ENCODE assay signal across 8 cellular contexts in genomic region chr2:10305254-10305635, GRCh38. TPM values are rescaled to one million over a fixed set of nuclear protein-coding genes. Genes with fewer than 3 reads are reported as not detected.
DNase-seq lines count a peak whose midpoint lies in the region; ATAC-seq, FAIRE-seq and TF ChIP-seq lines count a peak whose summit lies in the region.

No MANE protein-coding gene starts in this region.

- DNase-seq in HAP-1 (ENCODE audit: low spot score in 2 of 2) (no peak), RCC 7860 (ENCODE audit: low spot score) (peak; percentile 62), dermis blood vessel endothelial cell (peak; percentile 55), gastrocnemius medialis (no peak), GM20000 (ENCODE audit: low spot score) (no peak), A172 (ENCODE audit: low spot score) (no peak)

- H3K27me3 ChIP-seq in HAP-1 (ENCODE audit: low read depth): no peaks in the 10 kb centered on the region
- H3K27me3 ChIP-seq in gastrocnemius medialis: no peaks in the 10 kb centered on the region

- intact Hi-C loops in gastrocnemius medialis (cut with DNase I; ENCODE audit: low total_unique reads): no loop called here

- ATAC-seq in gastrocnemius medialis: no peak
- no peak for ATAC-seq in HG02588 (IDR thresholded peaks at IDR 0.05; ENCODE audit: unreplicated experiment)
- ATAC-seq in GM18868 (IDR thresholded peaks at IDR 0.05; ENCODE audit: unreplicated experiment): no peak

- in situ Hi-C loops in HAP-1 (cut with MboI; ENCODE audit: low sequenced_read_pairs) (no loop called here), gastrocnemius medialis (cut with MboI; ENCODE audit: low sequenced_read_pairs in 4 of 4) (no loop called here)

- H3K4me1 ChIP-seq in HAP-1 (peaks cover 17% of the 10 kb centered on the region), gastrocnemius medialis (peaks cover 18 to 22% of the 10 kb centered on the region in 2 donors)

- TF ChIP-seq CTCF in gastrocnemius medialis (IDR thresholded peaks at IDR 0.05 in 4 of 5, conservative IDR thresholded peaks at IDR 0.05 in 1 of 5) (no peak), GM20000 (IDR thresholded peaks at IDR 0.05; ENCODE audit: extremely low read depth, missing control alignments) (no peak)

- FAIRE-seq in RCC 7860 (lab: Jason Lieb, UNC): peak; percentile 44

- H3K36me3 ChIP-seq in HAP-1 (replicated peaks) (no peaks in the 10 kb centered on the region), gastrocnemius medialis (no peaks in the 10 kb centered on the region)

- H3K9me3 ChIP-seq in HAP-1: no peaks in the 10 kb centered on the region
- H3K9me3 ChIP-seq in gastrocnemius medialis: no peaks in the 10 kb centered on the region

- TF ChIP-seq POLR2A in gastrocnemius medialis (IDR thresholded peaks at IDR 0.05): no peak

- peak overlapping the region in 3 of 4 donors; percentile 53 to 79 (median 78) for H3K27ac ChIP-seq in gastrocnemius medialis

- H3K4me3 ChIP-seq in HAP-1 (peak overlapping the region; percentile 68; the same call in 1 of the 2 replicates), gastrocnemius medialis (peak overlapping the region in 2 of 4 donors; percentile 71 to 86)

RNA-seq across cellular contexts. Expression of gene HPCAL1, which starts 2.5 kb away (rescaled TPM):
- 72.2 and 72.4 TPM in 2 replicates for total RNA-seq in dermis blood vessel endothelial cell
- total RNA-seq in gastrocnemius medialis: 10 to 100 TPM; 29.0 to 45.5 (median 34.5) TPM
- total RNA-seq in A172 (2014; rRNA removed; shearing (Covaris generic)): 101 and 102 TPM in 2 replicates

Comparison
In these comparisons a context has a peak if more than half of its experiments do, and no peak if none do; other contexts are left out.
1. DNase-seq: peak in RCC 7860 (single experiment) and dermis blood vessel endothelial cell (single experiment); none in HAP-1 (0 of 2), gastrocnemius medialis (0 of 2), GM20000 (single experiment) and A172 (single experiment).